ENCODE assay signal across 8 cellular contexts in genomic region chr19:35714601-35715354, GRCh38. TPM values are rescaled to one million over a fixed set of nuclear protein-coding genes. Genes with fewer than 3 reads are reported as not detected.
DNase-seq lines count a peak whose midpoint lies in the region; ATAC-seq and TF ChIP-seq lines count a peak whose summit lies in the region.
"Had no signal": no experiment of that assay in that cellular context is flagged by ENCODE, and none has a peak within 500 bp of the region (broad histone marks: within the 10 kb centered on the region; RNA-seq: fewer than 3 reads in every experiment).

No MANE protein-coding gene starts in this region.

- H3K9me3 Mint-ChIP-seq in activated CD8-positive, alpha-beta T cell treated with anti-CD3 and anti-CD28 coated beads, Interleukin-2, amount 10 ng/mL, durations not matched to agents 7 days and 5 days (ENCODE audit: insufficient read depth) = no peaks in the 10 kb centered on the region

- peaks cover 3% of the 10 kb centered on the region for H3K36me3 ChIP-seq in BE2C

- peak; percentile 22 for TF ChIP-seq CTCF in BE2C (IDR thresholded peaks at IDR 0.05; ENCODE audit: low read depth, low read length)

- peaks cover 28% of the 10 kb centered on the region for H3K36me3 Mint-ChIP-seq in activated CD8-positive, alpha-beta T cell treated with anti-CD3 and anti-CD28 coated beads, Interleukin-2, amount 10 ng/mL, durations not matched to agents 7 days and 5 days (ENCODE audit: low read depth)

- CTCF ChIA-PET in activated CD8-positive, alpha-beta T cell treated with anti-CD3 and anti-CD28 coated beads, Interleukin-2, amount 10 ng/mL, durations not matched to agents 7 days and 5 days (lab: Charles Lee) = interaction anchor here (0.7 to 6.7 kb wide), 10 partner anchors 15 to 216 kb away, joined by 3 to 266 read pairs (median 4); partner anchors contain the start of genes COX6B1 and IGFLR1

- H3K27me3 ChIP-seq in BE2C = peaks cover 18% of the 10 kb centered on the region

- peak; percentile 35 for TF ChIP-seq POLR2A in GM19193 (IDR thresholded peaks at IDR 0.05; ENCODE audit: extremely low read depth, insufficient read depth, insufficient read length)

- no peaks in the 10 kb centered on the region for H3K27me3 Mint-ChIP-seq in activated CD8-positive, alpha-beta T cell treated with anti-CD3 and anti-CD28 coated beads, Interleukin-2, amount 10 ng/mL, durations not matched to agents 7 days and 5 days (ENCODE audit: low read depth)

- POLR2A ChIA-PET in activated CD8-positive, alpha-beta T cell treated with anti-CD3 and anti-CD28 coated beads, Interleukin-2, amount 10 ng/mL, durations not matched to agents 7 days and 5 days (lab: Charles Lee) = interaction anchor here (1.2 to 7.6 kb wide), 5 partner anchors 12 to 33 kb away, joined by 3 to 113 read pairs (median 5); partner anchors contain the start of genes LIN37 and ZBTB32

- H3K9me3 ChIP-seq in BE2C = no peaks in the 10 kb centered on the region

- no peaks in the 10 kb centered on the region; the same call in 1 of the 2 replicates for H3K4me1 ChIP-seq in BE2C

- DNase-seq in BE2C = no peak
- peak; percentile 64 for DNase-seq in activated CD8-positive, alpha-beta T cell treated with anti-CD3 and anti-CD28 coated beads, Interleukin-2, amount 10 ng/mL, durations not matched to agents 7 days and 5 days
- no peak for DNase-seq in AG08396 (ENCODE audit: low spot score)
- DNase-seq in left cardiac atrium = no peak
- DNase-seq: mesenchymal stem cell had no signal

- intact Hi-C loops in left cardiac atrium (cut with DNase I) = loop anchor here (5.0 to 10.0 kb wide), 3 partner anchors 162 to 220 kb away; partner anchors contain the start of genes LRFN3 (in 1 of the 2) and TMEM147 (in 1 of the 2)

- no peak for ATAC-seq in activated CD8-positive, alpha-beta T cell treated with anti-CD3 and anti-CD28 coated beads, Interleukin-2, amount 10 ng/mL, durations not matched to agents 7 days and 5 days
- ATAC-seq in HG02840 (IDR thresholded peaks at IDR 0.05; ENCODE audit: low FRiP score, unreplicated experiment) = no peak
- ATAC-seq in left cardiac atrium = no peak

- H3K4me1 Mint-ChIP-seq in activated CD8-positive, alpha-beta T cell treated with anti-CD3 and anti-CD28 coated beads, Interleukin-2, amount 10 ng/mL, durations not matched to agents 7 days and 5 days (ENCODE audit: low read depth) = peaks cover 76% of the 10 kb centered on the region

- H3K4me3 Mint-ChIP-seq in activated CD8-positive, alpha-beta T cell treated with anti-CD3 and anti-CD28 coated beads, Interleukin-2, amount 10 ng/mL, durations not matched to agents 7 days and 5 days = peak overlapping the region; percentile 83

- no peak overlapping the region for H3K4me3 ChIP-seq in BE2C (ENCODE audit: low read depth, low read length)

- peak overlapping the region; percentile 95 for H3K27ac Mint-ChIP-seq in activated CD8-positive, alpha-beta T cell treated with anti-CD3 and anti-CD28 coated beads, Interleukin-2, amount 10 ng/mL, durations not matched to agents 7 days and 5 days

RNA-seq across cellular contexts. Expression of gene KMT2B, which starts 3.0 kb away (rescaled TPM):
- 162 TPM for polyA plus RNA-seq in BE2C (2012; ENCODE audit: insufficient read depth, insufficient read length, low read depth)
- total RNA-seq in activated CD8-positive, alpha-beta T cell treated with anti-CD3 and anti-CD28 coated beads, Interleukin-2, amount 10 ng/mL, durations not matched to agents 7 days and 5 days = 10 to 100 TPM; 58.0 to 64.3 TPM
- 10 to 100 TPM; 15.4 to 17.1 TPM for total RNA-seq in left cardiac atrium

RNA-seq across cellular contexts. Expression of gene ZBTB32, which starts 10.4 kb away (rescaled TPM):
- polyA plus RNA-seq in BE2C (2012; ENCODE audit: insufficient read depth, insufficient read length, low read depth) = not detected
- total RNA-seq in activated CD8-positive, alpha-beta T cell treated with anti-CD3 and anti-CD28 coated beads, Interleukin-2, amount 10 ng/mL, durations not matched to agents 7 days and 5 days = 10 to 100 TPM; 37.4 to 41.4 TPM
- total RNA-seq in left cardiac atrium = not detected
- total RNA-seq: chondrocyte had no signal

RNA-seq across cellular contexts. Expression of gene IGFLR1, which starts 27.5 kb away (rescaled TPM):
- 2.7 TPM for polyA plus RNA-seq in BE2C (2012; ENCODE audit: insufficient read depth, insufficient read length, low read depth)
- 10 to 100 TPM; 29.9 to 37.1 TPM for total RNA-seq in activated CD8-positive, alpha-beta T cell treated with anti-CD3 and anti-CD28 coated beads, Interleukin-2, amount 10 ng/mL, durations not matched to agents 7 days and 5 days
- total RNA-seq in left cardiac atrium = 1 to 10 TPM; 6.5 to 7.0 TPM

RNA-seq across cellular contexts. Expression of gene U2AF1L4, which starts 30.4 kb away (rescaled TPM):
- polyA plus RNA-seq in BE2C (2012; ENCODE audit: insufficient read depth, insufficient read length, low read depth) = 72.6 TPM
- 10 to 100 TPM; 23.3 to 24.0 TPM for total RNA-seq in activated CD8-positive, alpha-beta T cell treated with anti-CD3 and anti-CD28 coated beads, Interleukin-2, amount 10 ng/mL, durations not matched to agents 7 days and 5 days
- 10 to 100 TPM; 17.7 to 21.6 TPM for total RNA-seq in left cardiac atrium

RNA-seq across cellular contexts. Expression of gene PSENEN, which starts 30.7 kb away (rescaled TPM):
- 58.3 TPM for polyA plus RNA-seq in BE2C (2012; ENCODE audit: insufficient read depth, insufficient read length, low read depth)
- total RNA-seq in activated CD8-positive, alpha-beta T cell treated with anti-CD3 and anti-CD28 coated beads, Interleukin-2, amount 10 ng/mL, durations not matched to agents 7 days and 5 days = 10 to 100 TPM; 44.1 to 48.2 TPM
- total RNA-seq in left cardiac atrium = 10 to 100 TPM; 41.7 to 46.6 TPM

Comparison
In these comparisons a context has a peak if more than half of its experiments do, and no peak if none do; other contexts are left out.
1. RNA of gene ZBTB32, which starts 10.4 kb away (total RNA-seq): 37.4 to 41.4 TPM in activated CD8-positive, alpha-beta T cell treated with anti-CD3 and anti-CD28 coated beads, Interleukin-2, amount 10 ng/mL, durations not matched to agents 7 days and 5 days; not detected in left cardiac atrium; every median in the first group is over 10 times any median in the second.